8 cellular contexts compared by ENCODE assay signal in genomic region chr21:42527489-42528158, GRCh38. TPM values are rescaled to one million over a fixed set of nuclear protein-coding genes. Genes with fewer than 3 reads are reported as not detected.
DNase-seq lines count a peak whose midpoint lies in the region; ATAC-seq and TF ChIP-seq lines count a peak whose summit lies in the region.

No MANE protein-coding gene starts in this region.

- peak; percentile 47 to 66 for DNase-seq in activated CD4-positive, alpha-beta T cell treated with anti-CD3 and anti-CD28 coated beads, Interleukin-2, amount 50 U/mL, for 48 hours
- peak; percentile 50 to 54 (median 54) for DNase-seq in immature natural killer cell
- no peak for DNase-seq in NCI-H1930 (lab: John Stamatoyannopoulos, UW)
- no peak for DNase-seq in retina
- DNase-seq in A673 (ENCODE audit: low spot score): no peak

- H3K9me3 ChIP-seq in BLaER1 (no peaks in the 10 kb centered on the region), stomach smooth muscle (ENCODE audit: control insufficient read depth in 2 of 2, low read length in 2 of 2) (no peaks in the 10 kb centered on the region), A673 (ENCODE audit: low read depth, low read length, poor library complexity, severe bottlenecking) (no peaks in the 10 kb centered on the region)

- H3K27ac Mint-ChIP-seq in immature natural killer cell: peak overlapping the region; percentile 88 to 96 (median 94)

- BruUV-seq in A673 (replicated peaks; lab: Mats Ljungman, UMichigan): no TSS peak

- H3K27me3 Mint-ChIP-seq in immature natural killer cell (ENCODE audit: low read depth in 3 of 3): peaks cover 4 to 10% (median 4%) of the 10 kb centered on the region in 3 donors

- no peaks in the 10 kb centered on the region for H3K9me3 Mint-ChIP-seq in immature natural killer cell

- H3K4me1 ChIP-seq in BLaER1 (peaks cover 99% of the 10 kb centered on the region), stomach smooth muscle (ENCODE audit: control insufficient read depth, insufficient read depth, low read length) (peaks cover 44% of the 10 kb centered on the region), A673 (ENCODE audit: insufficient read depth, low read length, poor library complexity, severe bottlenecking) (peaks cover 6% of the 10 kb centered on the region)

- no peaks in the 10 kb centered on the region for H3K27me3 ChIP-seq in BLaER1
- H3K27me3 ChIP-seq in stomach smooth muscle (ENCODE audit: control insufficient read depth in 1 of 2, insufficient read depth in 2 of 2, low read length in 2 of 2): no peaks in the 10 kb centered on the region
- H3K27me3 ChIP-seq in A673 (replicated peaks; ENCODE audit: insufficient read depth, low read depth, low read length, poor library complexity): no peaks in the 10 kb centered on the region

- H3K4me3 ChIP-seq in BLaER1 (peak overlapping the region; percentile 62), stomach smooth muscle (ENCODE audit: low read length in 2 of 2) (peak overlapping the region in 1 of 2 donors; percentile 61), A673 (ENCODE audit: low read depth, low read length, poor library complexity, severe bottlenecking) (no peak overlapping the region)

- H3K27ac ChIP-seq in BLaER1 (peak overlapping the region; percentile 93), stomach smooth muscle (ENCODE audit: low read length) (peak overlapping the region; percentile 58), A673 (ENCODE audit: low read depth, low read length, poor library complexity, severe bottlenecking) (no peak overlapping the region)

- no peak for TF ChIP-seq CTCF in A673 (conservative IDR thresholded peaks at IDR 0.05; ENCODE audit: low read depth, low read length)

- H3K9ac ChIP-seq in BLaER1 (peak overlapping the region; percentile 79), stomach smooth muscle (ENCODE audit: low read length in 2 of 2) (peak overlapping the region in 1 of 2 donors; percentile 21)

- ATAC-seq in GM21717 (IDR thresholded peaks at IDR 0.05; ENCODE audit: unreplicated experiment): peak; percentile 33

- H3K4me3 Mint-ChIP-seq in immature natural killer cell: peak overlapping the region; percentile 79 to 90 (median 87)

- POLR2A ChIA-PET in A673 (lab: Charles Lee; ENCODE audit: low non-redundant PET): no interaction called here

- peak overlapping the region; percentile 95 for H3K4me2 ChIP-seq in BLaER1

- CTCF ChIA-PET in A673 (lab: Charles Lee): interaction anchor here (0.6 kb wide), 1 partner anchor 368 kb away, joined by 3 read pairs; no protein-coding TSS in a partner anchor

- H3K36me3 Mint-ChIP-seq in immature natural killer cell: peaks cover 3 to 7% (median 6%) of the 10 kb centered on the region in 3 donors

- H3K36me3 ChIP-seq in BLaER1: peaks cover 7% of the 10 kb centered on the region
- no peaks in the 10 kb centered on the region for H3K36me3 ChIP-seq in stomach smooth muscle (ENCODE audit: control insufficient read depth in 2 of 2, insufficient read depth in 2 of 2, low read length in 2 of 2)
- H3K36me3 ChIP-seq in A673 (ENCODE audit: insufficient read depth, low read length, poor library complexity, severe bottlenecking): no peaks in the 10 kb centered on the region

- H3K4me1 Mint-ChIP-seq in immature natural killer cell: peaks cover 47 to 50% of the 10 kb centered on the region in 2 donors

- H4K20me1 ChIP-seq in BLaER1: no peaks in the 10 kb centered on the region

- intact Hi-C loops in A673 (cut with micrococcal nuclease; ENCODE audit: unreplicated experiment): no loop called here

RNA-seq across cellular contexts. Expression of gene SLC37A1, which starts 14.0 kb away (rescaled TPM):
- 1 to 10 TPM in 2 of 3 donors, under 1 TPM in 1; 0.09 to 6.3 (median 3.0) TPM for polyA plus RNA-seq in immature natural killer cell
- 11.2 and 11.9 TPM in 2 replicates for total RNA-seq in A673 (2021)

RNA-seq across cellular contexts. Expression of gene RSPH1, which starts 31.6 kb away (rescaled TPM):
- under 1 TPM in 1 of 3 donors, not detected in 2; 0.37 TPM for polyA plus RNA-seq in immature natural killer cell
- 0.45 and 1.0 TPM in 2 replicates for total RNA-seq in A673 (2021)

Comparison
In these comparisons a context has a peak if more than half of its experiments do, and no peak if none do; other contexts are left out.
1. DNase-seq: peak in activated CD4-positive, alpha-beta T cell treated with anti-CD3 and anti-CD28 coated beads, Interleukin-2, amount 50 U/mL, for 48 hours (2 of 2) and immature natural killer cell (3 of 3); none in NCI-H1930 (0 of 2), retina (single experiment) and A673 (single experiment).